ENCODE assay signal across 16 cellular contexts in genomic region chr17:12693640-12694039, GRCh38. TPM values are rescaled to one million over a fixed set of nuclear protein-coding genes. Genes with fewer than 3 reads are reported as not detected.
"Had no signal": no experiment of that assay in that cellular context is flagged by ENCODE, and none has a peak within 500 bp of the region (broad histone marks: within the 10 kb centered on the region; RNA-seq: fewer than 3 reads in every experiment).

No MANE protein-coding gene starts in this region.

- DNase-seq: activated CD4-positive, alpha-beta T cell treated with anti-CD3 and anti-CD28 coated beads for 48 hours; activated naive CD4-positive, alpha-beta T cell treated with anti-CD3 and anti-CD28 coated beads, Interleukin-2, amount 50 U/mL, for 16 hours; heart right ventricle; left lung; ovary; stimulated activated CD4-positive, alpha-beta T cell treated with anti-CD3 and anti-CD28 coated beads, Interleukin-4, amount 100 ng/mL, for 4 hours; stimulated activated naive CD8-positive, alpha-beta T cell treated with anti-CD3 and anti-CD28 coated beads, Interleukin-15, amount 100 ng/mL, for 72 hours; T-helper 9 cell; WERI-Rb-1 had no signal

- H3K4me3 Mint-ChIP-seq: activated T-helper 17 cell treated with anti-CD3 and anti-CD28 coated beads, Interleukin-2, amount 50 U/mL, for 72 hours; brain; memory B cell; natural killer cell treated with Interleukin-12 subunit alpha and Interleukin-12 subunit beta and Interleukin-15 and Interleukin-18, amount 100 ng/mL, for 72 hours; stimulated activated naive CD8-positive, alpha-beta T cell treated with anti-CD3 and anti-CD28 coated beads, Interleukin-15, amount 100 ng/mL, for 72 hours had no signal

- H3K9me3 Mint-ChIP-seq: brain had no signal

- H3K4me3 ChIP-seq: heart right ventricle, left lung, ovary, tibial nerve had no signal

- H3K27ac Mint-ChIP-seq: activated T-helper 17 cell treated with anti-CD3 and anti-CD28 coated beads, Interleukin-2, amount 50 U/mL, for 72 hours; brain; memory B cell; natural killer cell treated with Interleukin-12 subunit alpha and Interleukin-12 subunit beta and Interleukin-15 and Interleukin-18, amount 100 ng/mL, for 72 hours; stimulated activated naive CD8-positive, alpha-beta T cell treated with anti-CD3 and anti-CD28 coated beads, Interleukin-15, amount 100 ng/mL, for 72 hours had no signal

- ATAC-seq: activated T-helper 17 cell treated with anti-CD3 and anti-CD28 coated beads, Interleukin-2, amount 50 U/mL, for 72 hours; esophagus mucosa; heart right ventricle; left lung; natural killer cell treated with Interleukin-12 subunit alpha and Interleukin-12 subunit beta and Interleukin-15 and Interleukin-18, amount 100 ng/mL, for 72 hours; stimulated activated naive CD8-positive, alpha-beta T cell treated with anti-CD3 and anti-CD28 coated beads, Interleukin-15, amount 100 ng/mL, for 72 hours had no signal

- H3K36me3 ChIP-seq: heart right ventricle, left lung, ovary, tibial nerve, WERI-Rb-1 had no signal

- H3K27me3 Mint-ChIP-seq: activated T-helper 17 cell treated with anti-CD3 and anti-CD28 coated beads, Interleukin-2, amount 50 U/mL, for 72 hours; natural killer cell treated with Interleukin-12 subunit alpha and Interleukin-12 subunit beta and Interleukin-15 and Interleukin-18, amount 100 ng/mL, for 72 hours; stimulated activated naive CD8-positive, alpha-beta T cell treated with anti-CD3 and anti-CD28 coated beads, Interleukin-15, amount 100 ng/mL, for 72 hours had no signal

- H3K4me1 Mint-ChIP-seq: activated T-helper 17 cell treated with anti-CD3 and anti-CD28 coated beads, Interleukin-2, amount 50 U/mL, for 72 hours; brain; memory B cell; stimulated activated naive CD8-positive, alpha-beta T cell treated with anti-CD3 and anti-CD28 coated beads, Interleukin-15, amount 100 ng/mL, for 72 hours had no signal

- H3K36me3 Mint-ChIP-seq: brain, memory B cell had no signal

- H3K9me3 ChIP-seq: heart right ventricle, left lung, ovary, tibial nerve had no signal

- H3K27ac ChIP-seq: heart right ventricle, left lung, ovary, tibial nerve, WERI-Rb-1 had no signal

- H3K4me1 ChIP-seq: left lung, tibial nerve had no signal

- H3K27me3 ChIP-seq: heart right ventricle, left lung, ovary, tibial nerve had no signal

RNA-seq across cellular contexts. Expression of gene MYOCD, which starts 27.9 kb away (rescaled TPM):
- total RNA-seq: activated T-helper 17 cell treated with anti-CD3 and anti-CD28 coated beads, Interleukin-2, amount 50 U/mL, for 72 hours; natural killer cell treated with Interleukin-12 subunit alpha and Interleukin-12 subunit beta and Interleukin-15 and Interleukin-18, amount 100 ng/mL, for 72 hours had no signal
- polyA plus RNA-seq: keratinocyte had no signal
